Comparison of ENCODE assay signal across 7 cellular contexts in genomic region chr11:102279641-102280170, GRCh38. TPM values are rescaled to one million over a fixed set of nuclear protein-coding genes. Genes with fewer than 3 reads are reported as not detected.
DNase-seq lines count a peak whose midpoint lies in the region; ATAC-seq and TF ChIP-seq lines count a peak whose summit lies in the region.

No MANE protein-coding gene starts in this region.

- DNase-seq in HFFc6 (peak; percentile 8), NCI-H526 (lab: John Stamatoyannopoulos, UW) (peak; percentile 80 to 83), fibroblast of peridontal ligament (ENCODE audit: extremely low read depth) (peak; percentile 83), gastrocnemius medialis (no peak), T-helper 9 cell (no peak)
- DNase-seq in activated CD4-positive, alpha-beta memory T cell treated with anti-CD3 and anti-CD28 coated beads, Interleukin-2, amount 10 ng/mL, durations not matched to agents 7 days and 5 days: no peak

- no peaks in the 10 kb centered on the region for H3K36me3 ChIP-seq in gastrocnemius medialis

- H3K27me3 ChIP-seq in gastrocnemius medialis: no peaks in the 10 kb centered on the region

- no peaks in the 10 kb centered on the region for H3K36me3 Mint-ChIP-seq in HFFc6 (ENCODE audit: low read depth)
- H3K36me3 Mint-ChIP-seq in activated CD4-positive, alpha-beta memory T cell treated with anti-CD3 and anti-CD28 coated beads, Interleukin-2, amount 10 ng/mL, durations not matched to agents 7 days and 5 days (ENCODE audit: low read depth): no peaks in the 10 kb centered on the region

- TF ChIP-seq CTCF in HFFc6 (IDR thresholded peaks at IDR 0.05): peak; percentile 26
- TF ChIP-seq CTCF in gastrocnemius medialis (IDR thresholded peaks at IDR 0.05 in 4 of 5, conservative IDR thresholded peaks at IDR 0.05 in 1 of 5): peak in 1 of 5 experiments; percentile 18

- peak overlapping the region; percentile 72 for H3K4me3 Mint-ChIP-seq in HFFc6
- no peak overlapping the region for H3K4me3 Mint-ChIP-seq in activated CD4-positive, alpha-beta memory T cell treated with anti-CD3 and anti-CD28 coated beads, Interleukin-2, amount 10 ng/mL, durations not matched to agents 7 days and 5 days

- H3K4me1 ChIP-seq in gastrocnemius medialis: peaks cover 11 to 13% of the 10 kb centered on the region in 2 donors

- in situ Hi-C loops in gastrocnemius medialis (cut with MboI; ENCODE audit: low sequenced_read_pairs in 4 of 4): loop anchor here in 3 of 4 donors (10.0 to 25.0 kb wide), 3 partner anchors 65 to 215 kb away; partner anchors contain the start of gene BIRC2 (in 2 of the 3)

- CTCF ChIA-PET in activated CD4-positive, alpha-beta memory T cell treated with anti-CD3 and anti-CD28 coated beads, Interleukin-2, amount 10 ng/mL, durations not matched to agents 7 days and 5 days (lab: Charles Lee): interaction anchor here (1.0 to 1.8 kb wide), 7 partner anchors 9 to 388 kb away, joined by 3 to 13 read pairs (median 6); no protein-coding TSS in a partner anchor

- no peaks in the 10 kb centered on the region for H3K9me3 Mint-ChIP-seq in HFFc6
- H3K9me3 Mint-ChIP-seq in activated CD4-positive, alpha-beta memory T cell treated with anti-CD3 and anti-CD28 coated beads, Interleukin-2, amount 10 ng/mL, durations not matched to agents 7 days and 5 days: no peaks in the 10 kb centered on the region

- H3K27me3 Mint-ChIP-seq in HFFc6 (ENCODE audit: insufficient read depth): no peaks in the 10 kb centered on the region
- H3K27me3 Mint-ChIP-seq in activated CD4-positive, alpha-beta memory T cell treated with anti-CD3 and anti-CD28 coated beads, Interleukin-2, amount 10 ng/mL, durations not matched to agents 7 days and 5 days: peaks cover 11% of the 10 kb centered on the region

- POLR2A ChIA-PET in activated CD4-positive, alpha-beta memory T cell treated with anti-CD3 and anti-CD28 coated beads, Interleukin-2, amount 10 ng/mL, durations not matched to agents 7 days and 5 days (lab: Charles Lee): interaction anchor here (1.4 kb wide), 1 partner anchor 11 kb away, joined by 5 read pairs; no protein-coding TSS in a partner anchor

- ATAC-seq in GM18868 (IDR thresholded peaks at IDR 0.05; ENCODE audit: unreplicated experiment) (peak; percentile 94), gastrocnemius medialis (peak; percentile 84 to 87)

- H3K27ac ChIP-seq in gastrocnemius medialis: peak overlapping the region; percentile 3 to 69 (median 36)

- no peak for TF ChIP-seq POLR2A in gastrocnemius medialis (IDR thresholded peaks at IDR 0.05)

- H3K4me3 ChIP-seq in gastrocnemius medialis: peak overlapping the region; percentile 10 to 41 (median 32)

- intact Hi-C loops in gastrocnemius medialis (cut with DNase I; ENCODE audit: low total_unique reads): no loop called here

- H3K9me3 ChIP-seq in gastrocnemius medialis: no peaks in the 10 kb centered on the region

- peaks cover 46% of the 10 kb centered on the region for H3K4me1 Mint-ChIP-seq in HFFc6 (ENCODE audit: low read depth)
- peaks cover 6% of the 10 kb centered on the region for H3K4me1 Mint-ChIP-seq in activated CD4-positive, alpha-beta memory T cell treated with anti-CD3 and anti-CD28 coated beads, Interleukin-2, amount 10 ng/mL, durations not matched to agents 7 days and 5 days

- H3K27ac Mint-ChIP-seq in HFFc6: peak overlapping the region; percentile 55; the same call in 1 of the 2 replicates
- no peak overlapping the region for H3K27ac Mint-ChIP-seq in activated CD4-positive, alpha-beta memory T cell treated with anti-CD3 and anti-CD28 coated beads, Interleukin-2, amount 10 ng/mL, durations not matched to agents 7 days and 5 days

RNA-seq across cellular contexts. Expression of gene BIRC3, which starts 37.6 kb away (rescaled TPM):
- under 1 TPM; 0.35 to 0.66 (median 0.42) TPM for total RNA-seq in HFFc6 (2021; fragmentation: NEBNext Ultra II Directional; extraction: Animal tissue kit (Norgen Biotek cat#: 25700))
- total RNA-seq in gastrocnemius medialis: 1 to 10 TPM; 1.7 to 2.5 (median 2.0) TPM
- total RNA-seq in activated CD4-positive, alpha-beta memory T cell treated with anti-CD3 and anti-CD28 coated beads, Interleukin-2, amount 10 ng/mL, durations not matched to agents 7 days and 5 days: 10 to 100 TPM; 79.0 to 80.0 TPM

Comparison
In these comparisons a context has a peak if more than half of its experiments do, and no peak if none do; other contexts are left out.
1. DNase-seq: peak in HFFc6 (single experiment), NCI-H526 (2 of 2) and fibroblast of peridontal ligament (single experiment); none in gastrocnemius medialis (0 of 2), activated CD4-positive, alpha-beta memory T cell treated with anti-CD3 and anti-CD28 coated beads, Interleukin-2, amount 10 ng/mL, durations not matched to agents 7 days and 5 days (single experiment) and T-helper 9 cell (single experiment).
2. RNA of gene BIRC3, which starts 37.6 kb away (total RNA-seq): 79.0 to 80.0 TPM in activated CD4-positive, alpha-beta memory T cell treated with anti-CD3 and anti-CD28 coated beads, Interleukin-2, amount 10 ng/mL, durations not matched to agents 7 days and 5 days; 1.7 to 2.5 TPM in gastrocnemius medialis and 0.35 to 0.66 TPM in HFFc6; every median in the first group is over 10 times any median in the second.